13 cellular contexts compared by ENCODE assay signal in genomic region chr4:55079451-55080173, GRCh38. TPM values are rescaled to one million over a fixed set of nuclear protein-coding genes. Genes with fewer than 3 reads are reported as not detected.
DNase-seq lines count a peak whose midpoint lies in the region; ATAC-seq, FAIRE-seq and TF ChIP-seq lines count a peak whose summit lies in the region.
"Had no signal": no experiment of that assay in that cellular context is flagged by ENCODE, and none has a peak within 500 bp of the region (broad histone marks: within the 10 kb centered on the region; RNA-seq: fewer than 3 reads in every experiment).

No MANE protein-coding gene starts in this region.

- H3K4me1 Mint-ChIP-seq in nephron, result no peaks in the 10 kb centered on the region
- peaks cover 10% of the 10 kb centered on the region for H3K4me1 Mint-ChIP-seq in activated naive CD4-positive, alpha-beta T cell treated with anti-CD3 and anti-CD28 coated beads for 36 hours (ENCODE audit: low read depth)

- H3K4me3 ChIP-seq in AG10803 (ENCODE audit: low read length), result peak overlapping the region; percentile 44

- peak overlapping the region in 2 of 3 experiments; percentile 21 to 61 for H3K27ac Mint-ChIP-seq in nephron
- no peak overlapping the region for H3K27ac Mint-ChIP-seq in activated naive CD4-positive, alpha-beta T cell treated with anti-CD3 and anti-CD28 coated beads for 36 hours
- H3K27ac Mint-ChIP-seq: activated T-helper 2 cell treated with anti-CD3 and anti-CD28 coated beads, Interferon-gamma antibody, Interleukin-2, Interleukin-4, amounts not matched to agents 10 μg/mL and 5 μg/mL and 100 μg/mL, durations not matched to agents 14 hours and 24 hours and 36 hours; effector memory CD8-positive, alpha-beta T cell; type B pancreatic cell had no signal

- CTCF ChIA-PET in activated naive CD4-positive, alpha-beta T cell treated with anti-CD3 and anti-CD28 coated beads for 36 hours (lab: Charles Lee), result no interaction called here

- peak; percentile 44 for DNase-seq in AG10803 (ENCODE audit: low read depth)
- no peak for DNase-seq in Right ventricle myocardium superior
- no peak for DNase-seq in NCI-H2196 treated with DMSO at 0.1 percent for 48 hours (lab: John Stamatoyannopoulos, UW; ENCODE audit: unreplicated experiment)
- DNase-seq in activated naive CD4-positive, alpha-beta T cell treated with anti-CD3 and anti-CD28 coated beads for 36 hours, result no peak
- DNase-seq in activated naive CD4-positive, alpha-beta T cell treated with Interleukin-2 at 50 U/mL for 16 hours, result no peak
- DNase-seq: activated CD4-positive, alpha-beta T cell treated with anti-CD3 and anti-CD28 coated beads, Interleukin-2, amount 50 U/mL, for 48 hours; effector memory CD8-positive, alpha-beta T cell; T-helper 9 cell had no signal

- H3K4me3 Mint-ChIP-seq in nephron, result no peak overlapping the region
- H3K4me3 Mint-ChIP-seq in activated naive CD4-positive, alpha-beta T cell treated with anti-CD3 and anti-CD28 coated beads for 36 hours, result no peak overlapping the region
- H3K4me3 Mint-ChIP-seq: effector memory CD8-positive, alpha-beta T cell; type B pancreatic cell had no signal

- H3K36me3 Mint-ChIP-seq in nephron (ENCODE audit: low read depth), result no peaks in the 10 kb centered on the region
- H3K36me3 Mint-ChIP-seq in activated naive CD4-positive, alpha-beta T cell treated with anti-CD3 and anti-CD28 coated beads for 36 hours (ENCODE audit: low read depth), result no peaks in the 10 kb centered on the region
- H3K36me3 Mint-ChIP-seq: type B pancreatic cell had no signal

- FAIRE-seq in TTC549 (lab: Jason Lieb, UNC), result peak; percentile 22

- peaks cover under 1% of the 10 kb centered on the region for H3K27me3 Mint-ChIP-seq in nephron (ENCODE audit: low read depth)
- H3K27me3 Mint-ChIP-seq in activated naive CD4-positive, alpha-beta T cell treated with anti-CD3 and anti-CD28 coated beads for 36 hours (ENCODE audit: low read depth), result peaks cover 30% of the 10 kb centered on the region
- H3K27me3 Mint-ChIP-seq: effector memory CD8-positive, alpha-beta T cell had no signal

- ATAC-seq in Right ventricle myocardium superior (ENCODE audit: poor library complexity), result peak; percentile 72
- no peak for ATAC-seq in HG03175 (IDR thresholded peaks at IDR 0.05; ENCODE audit: unreplicated experiment)
- ATAC-seq: effector memory CD8-positive, alpha-beta T cell had no signal

- TF ChIP-seq CTCF in AG10803 (conservative IDR thresholded peaks at IDR 0.05; ENCODE audit: low read length) (no peak), nephron (IDR thresholded peaks at IDR 0.05; ENCODE audit: unreplicated experiment in 3 of 3) (no peak)

- no peaks in the 10 kb centered on the region for H3K9me3 Mint-ChIP-seq in nephron
- no peaks in the 10 kb centered on the region for H3K9me3 Mint-ChIP-seq in activated naive CD4-positive, alpha-beta T cell treated with anti-CD3 and anti-CD28 coated beads for 36 hours
- H3K9me3 Mint-ChIP-seq: activated T-helper 2 cell treated with anti-CD3 and anti-CD28 coated beads, Interferon-gamma antibody, Interleukin-2, Interleukin-4, amounts not matched to agents 10 μg/mL and 5 μg/mL and 100 μg/mL, durations not matched to agents 14 hours and 24 hours and 36 hours; effector memory CD8-positive, alpha-beta T cell; type B pancreatic cell had no signal

- intact Hi-C loops in Right ventricle myocardium superior (cut with DNase I), result no loop called here
- intact Hi-C loops in activated naive CD4-positive, alpha-beta T cell treated with anti-CD3 and anti-CD28 coated beads for 36 hours (cut with micrococcal nuclease), result loop anchor here (5.0 kb wide), 1 partner anchor 243 kb away; no protein-coding TSS in a partner anchor

RNA-seq across cellular contexts. Expression of gene KDR, which starts 45.8 kb away (rescaled TPM):
- total RNA-seq in Right ventricle myocardium superior, result 21.2 TPM
- total RNA-seq in activated naive CD4-positive, alpha-beta T cell treated with anti-CD3 and anti-CD28 coated beads for 36 hours, result not detected
- total RNA-seq: activated T-helper 2 cell treated with anti-CD3 and anti-CD28 coated beads, Interferon-gamma antibody, Interleukin-2, Interleukin-4, amounts not matched to agents 10 μg/mL and 5 μg/mL and 100 μg/mL, durations not matched to agents 14 hours and 24 hours and 36 hours had no signal

Comparison
In these comparisons a context has a peak if more than half of its experiments do, and no peak if none do; other contexts are left out.
1. RNA of gene KDR, which starts 45.8 kb away (total RNA-seq): 21.2 TPM in Right ventricle myocardium superior (single experiment); not detected in activated naive CD4-positive, alpha-beta T cell treated with anti-CD3 and anti-CD28 coated beads for 36 hours; every median in the first group is over 10 times any median in the second.